ENCODE assay signal across 8 cellular contexts in the genomic region with DNA sequence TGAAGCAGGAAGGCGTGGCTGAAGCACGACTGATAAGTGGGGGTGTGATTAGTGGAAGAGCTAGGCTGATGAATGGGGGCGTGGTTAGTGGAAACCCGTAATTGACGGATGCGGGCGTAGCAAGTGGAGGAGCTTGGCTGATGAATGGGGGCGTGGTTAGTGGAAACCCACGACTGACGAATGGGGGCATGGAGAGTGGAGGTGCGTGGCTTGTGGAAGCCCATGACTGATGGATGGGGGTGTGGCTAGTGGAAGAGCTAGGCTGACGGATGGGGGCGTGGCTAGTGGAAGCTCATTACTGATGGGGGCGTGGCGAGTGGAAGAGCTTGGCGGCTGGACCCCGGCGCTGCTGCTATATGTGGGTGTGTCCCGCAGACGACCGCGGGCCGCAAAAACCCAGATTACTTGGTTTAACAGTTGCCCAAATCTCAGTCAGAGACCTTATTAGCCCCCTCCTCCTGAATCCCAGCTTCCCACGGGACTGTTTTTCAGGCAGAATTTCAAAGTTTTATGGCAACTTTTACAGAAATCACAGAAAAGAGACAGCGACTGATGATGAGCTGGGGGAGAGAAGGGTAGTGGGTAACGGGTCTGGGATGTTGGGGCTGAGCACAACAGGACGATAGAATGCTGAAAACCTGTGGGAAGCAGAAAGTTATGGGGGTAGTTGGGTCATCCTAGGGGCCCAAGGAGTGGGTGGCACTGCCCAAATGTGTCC. TPM values are rescaled to one million over a fixed set of nuclear protein-coding genes. Genes with fewer than 3 reads are reported as not detected.
DNase-seq lines count a peak whose midpoint lies in the region; ATAC-seq and TF ChIP-seq lines count a peak whose summit lies in the region.

No MANE protein-coding gene starts in this region.

- H3K9me3 ChIP-seq in HAP-1, result no peaks in the 10 kb centered on the region

- no peak overlapping the region for H3K4me3 Mint-ChIP-seq in activated B cell treated with CpG ODN at 0.5 μM for 24 hours

- H3K4me1 Mint-ChIP-seq in activated B cell treated with CpG ODN at 0.5 μM for 24 hours, result peaks cover 5% of the 10 kb centered on the region

- H3K27me3 Mint-ChIP-seq in activated B cell treated with CpG ODN at 0.5 μM for 24 hours, result peaks cover 50% of the 10 kb centered on the region

- H3K27ac Mint-ChIP-seq in activated B cell treated with CpG ODN at 0.5 μM for 24 hours, result no peak overlapping the region

- peaks cover 9% of the 10 kb centered on the region for H3K27me3 ChIP-seq in HAP-1 (ENCODE audit: low read depth)

- no peaks in the 10 kb centered on the region for H3K36me3 Mint-ChIP-seq in activated B cell treated with CpG ODN at 0.5 μM for 24 hours (ENCODE audit: low read depth)

- H3K4me3 ChIP-seq in HAP-1, result peak overlapping the region; percentile 11; the same call in 1 of the 2 replicates

- DNase-seq in Ammon's horn (ENCODE audit: low spot score), result peak; percentile 98
- peak; percentile 99 to 100 for DNase-seq in HAP-1 (ENCODE audit: low spot score in 2 of 2)
- DNase-seq in NCI-H226, result peak; percentile 98
- no peak for DNase-seq in activated B cell treated with CpG ODN at 0.5 μM for 24 hours
- DNase-seq in central memory CD4-positive, alpha-beta T cell, result peak; percentile 77
- DNase-seq in inferior parietal cortex (ENCODE audit: extremely low spot score), result peak; percentile 82
- peak; percentile 86 to 91 for DNase-seq in stimulated activated CD4-positive, alpha-beta T cell treated with anti-CD3 and anti-CD28 coated beads, Interleukin-15, amount 100 ng/mL, for 48 hours (ENCODE audit: low read depth in 2 of 2)

- no peak for TF ChIP-seq CTCF in activated B cell treated with CpG ODN at 0.5 μM for 24 hours (IDR thresholded peaks at IDR 0.05)

- intact Hi-C loops in activated B cell treated with CpG ODN at 0.5 μM for 24 hours (cut with micrococcal nuclease), result no loop called here

- POLR2A ChIA-PET in activated B cell treated with CpG ODN at 0.5 μM for 24 hours (lab: Charles Lee), result no interaction called here

- CTCF ChIA-PET in activated B cell treated with CpG ODN at 0.5 μM for 24 hours (lab: Charles Lee), result interaction anchor here (1.2 kb wide), 1 partner anchor 9 kb away, joined by 3 read pairs; no protein-coding TSS in a partner anchor

- peaks cover 13% of the 10 kb centered on the region for H3K4me1 ChIP-seq in HAP-1

- peaks cover 2% of the 10 kb centered on the region for H3K9me3 Mint-ChIP-seq in activated B cell treated with CpG ODN at 0.5 μM for 24 hours

- in situ Hi-C loops in HAP-1 (cut with MboI; ENCODE audit: low sequenced_read_pairs), result no loop called here

- no peaks in the 10 kb centered on the region for H3K36me3 ChIP-seq in HAP-1 (replicated peaks)

- ATAC-seq in activated B cell treated with CpG ODN at 0.5 μM for 24 hours (ENCODE audit: low read depth), result peak; percentile 59
- no peak for ATAC-seq in HG02884 (IDR thresholded peaks at IDR 0.05; ENCODE audit: unreplicated experiment)

RNA-seq across cellular contexts. Expression of gene MEIS3, which starts 9.0 kb away (rescaled TPM):
- not detected in 2 replicates for total RNA-seq in activated B cell treated with CpG ODN at 0.5 μM for 24 hours

RNA-seq across cellular contexts. Expression of gene SLC8A2, which starts 43.4 kb away (rescaled TPM):
- not detected in 2 replicates for total RNA-seq in activated B cell treated with CpG ODN at 0.5 μM for 24 hours

RNA-seq across cellular contexts. Expression of gene KPTN, which starts 55.7 kb away (rescaled TPM):
- total RNA-seq in activated B cell treated with CpG ODN at 0.5 μM for 24 hours, result 8.0 and 8.7 TPM in 2 replicates
